In the genomic region with DNA sequence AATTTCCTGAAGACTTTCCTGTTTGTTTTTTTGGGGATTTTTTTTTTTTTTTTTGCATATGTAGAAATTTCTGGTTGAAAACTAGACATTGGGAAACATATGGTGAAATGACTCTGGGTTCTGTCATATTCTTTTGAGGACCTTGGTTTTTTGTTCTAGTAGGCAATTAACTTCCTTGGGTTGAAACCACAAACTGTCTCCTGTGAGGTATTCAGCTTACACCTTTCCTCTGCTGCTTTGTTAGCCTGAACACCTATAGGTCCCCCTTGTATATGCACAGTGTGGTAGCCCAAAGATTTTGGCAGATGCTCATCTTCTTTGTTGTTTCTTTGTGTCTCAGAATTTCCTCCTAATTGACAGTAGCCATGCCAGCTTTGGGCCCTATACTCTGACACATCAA, we compare ENCODE assay signal across 1 cellular context.
TF ChIP-seq lines count a peak whose summit lies in the region.

No MANE protein-coding gene starts in this region.

TF ChIP-seq in GM12878, 131 proteins besides CTCF, POLR2A, EP300 and RAD21 (continued from another document):
- TF ChIP-seq, protein P1, sequence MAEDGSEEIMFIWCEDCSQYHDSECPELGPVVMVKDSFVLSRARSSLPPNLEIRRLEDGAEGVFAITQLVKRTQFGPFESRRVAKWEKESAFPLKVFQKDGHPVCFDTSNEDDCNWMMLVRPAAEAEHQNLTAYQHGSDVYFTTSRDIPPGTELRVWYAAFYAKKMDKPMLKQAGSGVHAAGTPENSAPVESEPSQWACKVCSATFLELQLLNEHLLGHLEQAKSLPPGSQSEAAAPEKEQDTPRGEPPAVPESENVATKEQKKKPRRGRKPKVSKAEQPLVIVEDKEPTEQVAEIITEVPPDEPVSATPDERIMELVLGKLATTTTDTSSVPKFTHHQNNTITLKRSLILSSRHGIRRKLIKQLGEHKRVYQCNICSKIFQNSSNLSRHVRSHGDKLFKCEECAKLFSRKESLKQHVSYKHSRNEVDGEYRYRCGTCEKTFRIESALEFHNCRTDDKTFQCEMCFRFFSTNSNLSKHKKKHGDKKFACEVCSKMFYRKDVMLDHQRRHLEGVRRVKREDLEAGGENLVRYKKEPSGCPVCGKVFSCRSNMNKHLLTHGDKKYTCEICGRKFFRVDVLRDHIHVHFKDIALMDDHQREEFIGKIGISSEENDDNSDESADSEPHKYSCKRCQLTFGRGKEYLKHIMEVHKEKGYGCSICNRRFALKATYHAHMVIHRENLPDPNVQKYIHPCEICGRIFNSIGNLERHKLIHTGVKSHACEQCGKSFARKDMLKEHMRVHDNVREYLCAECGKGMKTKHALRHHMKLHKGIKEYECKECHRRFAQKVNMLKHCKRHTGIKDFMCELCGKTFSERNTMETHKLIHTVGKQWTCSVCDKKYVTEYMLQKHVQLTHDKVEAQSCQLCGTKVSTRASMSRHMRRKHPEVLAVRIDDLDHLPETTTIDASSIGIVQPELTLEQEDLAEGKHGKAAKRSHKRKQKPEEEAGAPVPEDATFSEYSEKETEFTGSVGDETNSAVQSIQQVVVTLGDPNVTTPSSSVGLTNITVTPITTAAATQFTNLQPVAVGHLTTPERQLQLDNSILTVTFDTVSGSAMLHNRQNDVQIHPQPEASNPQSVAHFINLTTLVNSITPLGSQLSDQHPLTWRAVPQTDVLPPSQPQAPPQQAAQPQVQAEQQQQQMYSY (CRISPR knock-in tag; IDR thresholded peaks at IDR 0.05) = no peak
- no peak for TF ChIP-seq YBX1 (IDR thresholded peaks at IDR 0.05)
